ENCODE assay signal across 8 cellular contexts in the genomic region with DNA sequence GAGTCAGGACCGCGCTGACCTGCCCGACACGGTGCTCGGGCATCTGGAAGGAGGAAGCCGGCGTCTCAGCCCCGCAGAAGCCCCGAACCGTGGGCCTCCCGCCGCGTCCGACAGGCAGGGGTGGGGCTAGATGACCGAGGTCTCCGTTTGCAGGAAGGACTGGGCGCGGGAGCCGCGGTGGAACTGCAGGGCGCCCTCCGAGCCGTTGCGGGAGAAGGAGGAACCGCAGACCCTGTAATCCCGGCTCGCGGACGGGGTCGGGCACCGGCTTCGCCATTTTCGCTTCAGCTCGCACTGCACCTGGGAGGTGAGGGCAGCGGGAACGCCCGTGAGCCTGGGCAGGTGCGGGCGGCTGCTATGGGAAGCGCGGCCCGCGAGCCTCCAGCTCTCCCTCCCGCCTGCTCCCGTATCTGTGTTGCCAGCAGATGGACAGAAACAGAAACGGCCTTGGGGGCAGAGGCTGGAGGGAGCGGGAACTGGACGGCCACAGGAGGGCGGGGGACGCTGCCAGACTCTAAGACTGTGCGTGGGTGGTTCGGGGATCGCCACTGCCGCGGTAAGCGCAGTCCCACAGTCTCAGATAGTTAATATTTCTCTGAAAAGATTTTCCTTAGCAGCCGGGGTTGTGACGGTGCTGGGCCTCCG.
DNase-seq lines count a peak whose midpoint lies in the region; ATAC-seq and TF ChIP-seq lines count a peak whose summit lies in the region.

No MANE protein-coding gene starts in this region.

- no TSS peak for BruUV-seq in PC-9 (replicated peaks; lab: Mats Ljungman, UMichigan)

- H3K27ac ChIP-seq in layer of hippocampus (ENCODE audit: low read depth, low read length) (peak overlapping the region; percentile 42), PC-9 (no peak overlapping the region)

- H3K4me2 ChIP-seq in PC-9 = no peak overlapping the region

- no peak for TF ChIP-seq CTCF in PC-9 (conservative IDR thresholded peaks at IDR 0.05)

- H4K20me1 ChIP-seq in PC-9 (ENCODE audit: insufficient read depth) = no peaks in the 10 kb centered on the region; the same call in 1 of the 2 replicates

- H3F3A ChIP-seq in PC-9 (ENCODE audit: insufficient read depth, low read depth) = no peaks in the 10 kb centered on the region

- H3K27ac Mint-ChIP-seq in activated CD4-positive, alpha-beta T cell treated with anti-CD3 and anti-CD28 coated beads for 36 hours = no peak overlapping the region
- H3K27ac Mint-ChIP-seq in stimulated activated naive CD8-positive, alpha-beta T cell treated with anti-CD3 and anti-CD28 coated beads, Interleukin-15, Interleukin-2, amounts not matched to agents 100 ng/mL and 50 ng/mL, for 24 hours = no peak overlapping the region

- no peak overlapping the region for H2AFZ ChIP-seq in PC-9

- ATAC-seq in activated CD4-positive, alpha-beta T cell treated with anti-CD3 and anti-CD28 coated beads for 36 hours = peak; percentile 36

- H3K27me3 Mint-ChIP-seq in activated CD4-positive, alpha-beta T cell treated with anti-CD3 and anti-CD28 coated beads for 36 hours = peaks cover 21% of the 10 kb centered on the region
- H3K27me3 Mint-ChIP-seq in stimulated activated naive CD8-positive, alpha-beta T cell treated with anti-CD3 and anti-CD28 coated beads, Interleukin-15, Interleukin-2, amounts not matched to agents 100 ng/mL and 50 ng/mL, for 24 hours = peaks cover 21% of the 10 kb centered on the region

- H3K4me3 ChIP-seq in PC-9 = no peak overlapping the region

- intact Hi-C loops in activated CD4-positive, alpha-beta T cell treated with anti-CD3 and anti-CD28 coated beads for 36 hours (cut with DNase I, micrococcal nuclease) = no loop called here
- intact Hi-C loops in PC-9 (cut with micrococcal nuclease; ENCODE audit: unreplicated experiment) = no loop called here

- no peaks in the 10 kb centered on the region for H3K27me3 ChIP-seq in layer of hippocampus (ENCODE audit: control insufficient read depth, insufficient read depth, low read length)
- peaks cover 98% of the 10 kb centered on the region for H3K27me3 ChIP-seq in PC-9 (ENCODE audit: insufficient read depth, low read depth)

- H3K9me3 ChIP-seq in PC-9 (ENCODE audit: insufficient read depth, low read depth) = no peaks in the 10 kb centered on the region

- no peaks in the 10 kb centered on the region for H3K9me2 ChIP-seq in PC-9 (ENCODE audit: insufficient read depth)

- H3K4me1 Mint-ChIP-seq in activated CD4-positive, alpha-beta T cell treated with anti-CD3 and anti-CD28 coated beads for 36 hours = peaks cover 14% of the 10 kb centered on the region
- H3K4me1 Mint-ChIP-seq in stimulated activated naive CD8-positive, alpha-beta T cell treated with anti-CD3 and anti-CD28 coated beads, Interleukin-15, Interleukin-2, amounts not matched to agents 100 ng/mL and 50 ng/mL, for 24 hours (ENCODE audit: low read depth) = peaks cover 7% of the 10 kb centered on the region

- POLR2A ChIA-PET in activated CD4-positive, alpha-beta T cell treated with anti-CD3 and anti-CD28 coated beads for 36 hours (lab: Charles Lee) = interaction anchor here (0.5 kb wide), 1 partner anchor 158 kb away, joined by 5 read pairs; no protein-coding TSS in a partner anchor
- POLR2A ChIA-PET in PC-9 (lab: Charles Lee; ENCODE audit: unreplicated experiment) = no interaction called here

- H3K9me3 Mint-ChIP-seq in activated CD4-positive, alpha-beta T cell treated with anti-CD3 and anti-CD28 coated beads for 36 hours (ENCODE audit: low read depth) = no peaks in the 10 kb centered on the region
- no peaks in the 10 kb centered on the region for H3K9me3 Mint-ChIP-seq in stimulated activated naive CD8-positive, alpha-beta T cell treated with anti-CD3 and anti-CD28 coated beads, Interleukin-15, Interleukin-2, amounts not matched to agents 100 ng/mL and 50 ng/mL, for 24 hours

- H3K36me3 Mint-ChIP-seq in activated CD4-positive, alpha-beta T cell treated with anti-CD3 and anti-CD28 coated beads for 36 hours (ENCODE audit: low read depth) = no peaks in the 10 kb centered on the region
- no peaks in the 10 kb centered on the region for H3K36me3 Mint-ChIP-seq in stimulated activated naive CD8-positive, alpha-beta T cell treated with anti-CD3 and anti-CD28 coated beads, Interleukin-15, Interleukin-2, amounts not matched to agents 100 ng/mL and 50 ng/mL, for 24 hours (ENCODE audit: low read depth)

- peak; percentile 46 for DNase-seq in activated CD4-positive, alpha-beta T cell treated with anti-CD3 and anti-CD28 coated beads for 36 hours
- DNase-seq in activated CD4-positive, alpha-beta T cell treated with anti-CD3 and anti-CD28 coated beads, Interleukin-2, amount 50 U/mL, for 1 hour = no peak
- DNase-seq in NOMO-1 treated with dmso at 0.1 percent for 144 hours (lab: John Stamatoyannopoulos, UW; ENCODE audit: unreplicated experiment) (peak; percentile 22), cerebellum (ENCODE audit: low spot score) (peak; percentile 14), PC-9 (no peak), NCI-H2196 (lab: John Stamatoyannopoulos, UW; ENCODE audit: unreplicated experiment) (no peak)

- CTCF ChIA-PET in activated CD4-positive, alpha-beta T cell treated with anti-CD3 and anti-CD28 coated beads for 36 hours (lab: Charles Lee) = interaction anchor here (0.6 to 1.3 kb wide), 4 partner anchors 36 to 343 kb away, joined by 3 to 6 read pairs (median 4); no protein-coding TSS in a partner anchor
- CTCF ChIA-PET in PC-9 (lab: Charles Lee) = interaction anchor here (0.6 kb wide), 1 partner anchor 109 kb away, joined by 3 read pairs; no protein-coding TSS in a partner anchor

- peak overlapping the region; percentile 40 for H3K4me3 Mint-ChIP-seq in activated CD4-positive, alpha-beta T cell treated with anti-CD3 and anti-CD28 coated beads for 36 hours
- H3K4me3 Mint-ChIP-seq in stimulated activated naive CD8-positive, alpha-beta T cell treated with anti-CD3 and anti-CD28 coated beads, Interleukin-15, Interleukin-2, amounts not matched to agents 100 ng/mL and 50 ng/mL, for 24 hours = peak overlapping the region; percentile 30

- H3K4me1 ChIP-seq in PC-9 (replicated peaks; ENCODE audit: insufficient read depth) = no peaks in the 10 kb centered on the region

- no peaks in the 10 kb centered on the region for H3K36me3 ChIP-seq in PC-9 (ENCODE audit: low read depth)

- no peaks in the 10 kb centered on the region for H3K79me2 ChIP-seq in PC-9 (ENCODE audit: low read depth)

Comparison
In these comparisons a context has a peak if more than half of its experiments do, and no peak if none do; other contexts are left out.
1. DNase-seq: peak in activated CD4-positive, alpha-beta T cell treated with anti-CD3 and anti-CD28 coated beads for 36 hours (single experiment), NOMO-1 treated with dmso at 0.1 percent for 144 hours (single experiment) and cerebellum (single experiment); none in activated CD4-positive, alpha-beta T cell treated with anti-CD3 and anti-CD28 coated beads, Interleukin-2, amount 50 U/mL, for 1 hour (single experiment), PC-9 (0 of 2) and NCI-H2196 (single experiment).